Comparison of ENCODE assay signal across 13 cellular contexts in the genomic region with DNA sequence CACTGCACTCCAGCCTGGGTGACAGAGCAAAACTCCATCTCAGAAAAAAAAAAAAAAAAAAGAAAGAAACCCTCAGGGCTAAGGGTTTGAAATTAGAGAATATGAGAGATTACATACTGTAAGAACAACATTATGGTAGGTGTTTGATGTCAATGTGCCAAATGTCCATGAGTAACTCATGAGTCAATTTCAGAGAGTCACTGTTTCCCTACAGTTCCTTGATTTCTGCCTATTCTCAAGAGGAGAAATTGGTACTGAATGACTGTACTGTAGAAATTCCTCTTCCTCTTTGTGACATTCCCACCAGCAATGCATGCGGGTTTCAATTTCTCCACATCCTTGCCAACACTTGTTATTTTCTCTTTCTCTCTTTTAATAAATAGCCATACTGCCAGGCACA. TPM values are rescaled to one million over a fixed set of nuclear protein-coding genes. Genes with fewer than 3 reads are reported as not detected.
DNase-seq lines count a peak whose midpoint lies in the region; ATAC-seq and TF ChIP-seq lines count a peak whose summit lies in the region.
"Had no signal": no experiment of that assay in that cellular context is flagged by ENCODE, and none has a peak within 500 bp of the region (broad histone marks: within the 10 kb centered on the region; RNA-seq: fewer than 3 reads in every experiment).

No MANE protein-coding gene starts in this region.

- H3K27me3 ChIP-seq in PC-3 (ENCODE audit: low read length) (no peaks in the 10 kb centered on the region), left lung (no peaks in the 10 kb centered on the region)
- no peaks in the 10 kb centered on the region for H3K27me3 ChIP-seq in effector memory CD4-positive, alpha-beta T cell (replicated peaks; ENCODE audit: control insufficient read depth, insufficient read depth, low read length, poor library complexity, severe bottlenecking)
- H3K27me3 ChIP-seq: tibial nerve had no signal

- H3K4me1 ChIP-seq in PC-3 (ENCODE audit: insufficient read depth, low read length) (peaks cover 18% of the 10 kb centered on the region), left lung (no peaks in the 10 kb centered on the region)
- no peaks in the 10 kb centered on the region for H3K4me1 ChIP-seq in effector memory CD4-positive, alpha-beta T cell (ENCODE audit: control insufficient read depth, insufficient read depth, low read length, poor library complexity, severe bottlenecking)
- H3K4me1 ChIP-seq: tibial nerve had no signal

- no peak for TF ChIP-seq CTCF in PC-3 (conservative IDR thresholded peaks at IDR 0.05; ENCODE audit: low read depth, low read length)
- TF ChIP-seq CTCF in chondrocyte (IDR thresholded peaks at IDR 0.05) = no peak
- no peak for TF ChIP-seq CTCF in left lung (IDR thresholded peaks at IDR 0.05)

- H4K20me1 ChIP-seq in PC-3 (ENCODE audit: low read length) = no peaks in the 10 kb centered on the region

- H3K27ac ChIP-seq in PC-3 (ENCODE audit: low read length) (peak overlapping the region; percentile 91), left lung (no peak overlapping the region)
- no peak overlapping the region for H3K27ac ChIP-seq in effector memory CD4-positive, alpha-beta T cell (ENCODE audit: insufficient read depth, low read length, poor library complexity, severe bottlenecking)
- H3K27ac ChIP-seq: tibial nerve had no signal

- intact Hi-C loops in PC-3 (cut with micrococcal nuclease) (loop anchor here (5.0 kb wide), 1 partner anchor 42 kb away; a partner anchor contains a TSS), left lung (cut with DNase I) (no loop called here)

- no peaks in the 10 kb centered on the region for H3K79me2 ChIP-seq in PC-3 (ENCODE audit: low read length)

- H3K36me3 ChIP-seq in PC-3 (ENCODE audit: low read depth, low read length) = no peaks in the 10 kb centered on the region
- H3K36me3 ChIP-seq in left lung = no peaks in the 10 kb centered on the region
- H3K36me3 ChIP-seq in effector memory CD4-positive, alpha-beta T cell (ENCODE audit: control insufficient read depth, insufficient read depth, low read length) = no peaks in the 10 kb centered on the region
- H3K36me3 ChIP-seq: tibial nerve had no signal

- CTCF ChIA-PET in PC-3 (lab: Charles Lee) = no interaction called here

- H3K4me2 ChIP-seq in PC-3 (ENCODE audit: low read length) = 0 out of 2 replicates have a peak overlapping the region, but pooled peaks have one; percentile 11

- no peak overlapping the region for H3K4me3 Mint-ChIP-seq in chondrocyte (ENCODE audit: unreplicated experiment)
- H3K4me3 Mint-ChIP-seq: IgD-negative memory B cell had no signal

- no peaks in the 10 kb centered on the region for H3K36me3 Mint-ChIP-seq in chondrocyte (ENCODE audit: low read depth)
- H3K36me3 Mint-ChIP-seq: IgD-negative memory B cell had no signal

- H3K4me1 Mint-ChIP-seq in chondrocyte (ENCODE audit: low read depth) = peaks cover 3% of the 10 kb centered on the region

- peak overlapping the region; percentile 55 for H3K27ac Mint-ChIP-seq in chondrocyte (ENCODE audit: unreplicated experiment)

- ATAC-seq in PC-3 = peak; percentile 91
- peak; percentile 23 for ATAC-seq in left lung
- ATAC-seq in HG02981 (IDR thresholded peaks at IDR 0.05; ENCODE audit: unreplicated experiment) = no peak
- ATAC-seq in GM21825 (IDR thresholded peaks at IDR 0.05; ENCODE audit: unreplicated experiment) = no peak
- ATAC-seq: sciatic nerve had no signal

- H3K9me2 ChIP-seq in PC-3 (replicated peaks; ENCODE audit: low read length) = no peaks in the 10 kb centered on the region

- no peaks in the 10 kb centered on the region for H3K27me3 Mint-ChIP-seq in chondrocyte (ENCODE audit: low read depth)
- H3K27me3 Mint-ChIP-seq: IgD-negative memory B cell had no signal

- no peak overlapping the region; the same call in 1 of the 2 replicates for H2AFZ ChIP-seq in PC-3 (ENCODE audit: low read length)

- H3K9ac ChIP-seq in PC-3 (ENCODE audit: low read length) = no peak overlapping the region; the same call in 1 of the 2 replicates

- H3K4me3 ChIP-seq in PC-3 (ENCODE audit: low read length) (no peak overlapping the region), left lung (no peak overlapping the region)
- H3K4me3 ChIP-seq in effector memory CD4-positive, alpha-beta T cell (ENCODE audit: insufficient read depth, low read depth, low read length, poor library complexity, severe bottlenecking) = no peak overlapping the region
- H3K4me3 ChIP-seq: tibial nerve had no signal

- POLR2A ChIA-PET in PC-3 (lab: Charles Lee; ENCODE audit: unreplicated experiment) = no interaction called here

- no peaks in the 10 kb centered on the region for H3F3A ChIP-seq in PC-3 (ENCODE audit: low read length, unreplicated experiment)

- no TSS peak for BruUV-seq in PC-3 (replicated peaks; lab: Mats Ljungman, UMichigan)

- DNase-seq in DMS53 treated with DMSO at 0.1 percent for 48 hours (lab: John Stamatoyannopoulos, UW; ENCODE audit: unreplicated experiment) (peak; percentile 5), PC-3 (peak; percentile 96), chondrocyte (ENCODE audit: low spot score) (no peak), left lung (no peak), C1 segment of cervical spinal cord (lab: John Stamatoyannopoulos, UW) (no peak)
- no peak for DNase-seq in effector memory CD4-positive, alpha-beta T cell
- DNase-seq: NCI-H2107, OCI-M1 had no signal

- H3K9me3 ChIP-seq in PC-3 (ENCODE audit: low read length) (no peaks in the 10 kb centered on the region), left lung (no peaks in the 10 kb centered on the region)
- no peaks in the 10 kb centered on the region for H3K9me3 ChIP-seq in effector memory CD4-positive, alpha-beta T cell (ENCODE audit: control insufficient read depth, low read length)
- H3K9me3 ChIP-seq: tibial nerve had no signal

- no peaks in the 10 kb centered on the region for H3K9me3 Mint-ChIP-seq in chondrocyte (ENCODE audit: low read depth)
- H3K9me3 Mint-ChIP-seq: IgD-negative memory B cell had no signal

RNA-seq across cellular contexts. Expression of a gene that starts 35.2 kb away (rescaled TPM):
- total RNA-seq in PC-3 (2014; rRNA removed) (12.5 and 15.4 TPM in 2 replicates), chondrocyte (1.2 to 2.2 TPM (median 2.0 TPM) in 3 replicates), left lung (10 to 100 TPM; 24.6 to 38.3 TPM)

RNA-seq across cellular contexts. Expression of a gene that starts 42.5 kb away (rescaled TPM):
- total RNA-seq in PC-3 (2014; rRNA removed) (35.4 and 45.2 TPM in 2 replicates), chondrocyte (3.2 to 9.0 TPM (median 7.7 TPM) in 3 replicates), left lung (100 to 1,000 TPM in 1 of 2 donors, 10 to 100 TPM in 1; 85.7 to 124 TPM)

Comparison
In these comparisons a context has a peak if more than half of its experiments do, and no peak if none do; other contexts are left out.
1. DNase-seq: peak in DMS53 treated with DMSO at 0.1 percent for 48 hours (single experiment) and PC-3 (single experiment); none in chondrocyte (single experiment), left lung (0 of 2), C1 segment of cervical spinal cord (0 of 14) and effector memory CD4-positive, alpha-beta T cell (0 of 3).
2. ATAC-seq: peak in PC-3 (single experiment) and left lung (single experiment); none in HG02981 (single experiment) and GM21825 (single experiment).